In the genomic region with DNA sequence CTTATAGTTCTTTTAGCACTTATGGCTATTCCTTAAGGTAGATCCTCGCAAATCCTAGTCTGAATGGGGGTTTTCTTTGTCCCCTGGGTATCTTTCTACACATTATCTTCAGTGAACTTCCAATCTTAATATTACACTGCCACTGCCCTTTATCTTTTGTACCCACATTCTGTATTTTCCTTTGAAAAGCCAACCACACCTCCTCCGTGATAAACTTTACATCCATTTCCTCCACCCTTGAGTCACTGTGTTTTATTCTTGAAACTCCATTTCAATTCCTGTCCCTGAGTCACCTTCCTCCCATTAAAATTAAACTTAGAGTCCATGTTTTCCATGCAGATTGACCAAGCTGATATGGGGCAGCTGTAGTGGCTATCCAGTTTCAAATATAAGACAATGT, we compare ENCODE assay signal across 1 cellular context.
A peak's percentile ranks its signal among the peaks of the same experiment; 100 is the strongest.
TF ChIP-seq lines count a peak whose summit lies in the region.

No MANE protein-coding gene starts in this region.

TF ChIP-seq in K562, 482 proteins besides CTCF, POLR2A, EP300 and RAD21 (continues in another document):
- TF ChIP-seq, protein P1, sequence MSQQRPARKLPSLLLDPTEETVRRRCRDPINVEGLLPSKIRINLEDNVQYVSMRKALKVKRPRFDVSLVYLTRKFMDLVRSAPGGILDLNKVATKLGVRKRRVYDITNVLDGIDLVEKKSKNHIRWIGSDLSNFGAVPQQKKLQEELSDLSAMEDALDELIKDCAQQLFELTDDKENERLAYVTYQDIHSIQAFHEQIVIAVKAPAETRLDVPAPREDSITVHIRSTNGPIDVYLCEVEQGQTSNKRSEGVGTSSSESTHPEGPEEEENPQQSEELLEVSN (IDR thresholded peaks at IDR 0.05; ENCODE audit: borderline replicate concordance in 1 of 2, extremely low read depth in 1 of 2, insufficient read depth in 1 of 2, insufficient read length in 1 of 2, low read depth in 1 of 2, low read length in 1 of 2, poor library complexity in 1 of 2, severe bottlenecking in 1 of 2): no peak
- TF ChIP-seq NCOA2 (IDR thresholded peaks at IDR 0.05; ENCODE audit: partially characterized antibody in 2 of 2) (peak; percentile 12 to 62), JUND (IDR thresholded peaks at IDR 0.05; ENCODE audit: borderline replicate concordance, low read depth, low read length) (peak; percentile 82), JUND (tag; IDR thresholded peaks at IDR 0.05; ENCODE audit: borderline replicate concordance, low read depth, low read length) (peak; percentile 53; the same call in 1 of the 3 replicates), FOSL1 (tag; conservative IDR thresholded peaks at IDR 0.05) (peak; percentile 67), ZNF140 (CRISPR knock-in tag; IDR thresholded peaks at IDR 0.05) (no peak), BCLAF1 (IDR thresholded peaks at IDR 0.05; ENCODE audit: borderline replicate concordance in 1 of 2, control insufficient read depth in 1 of 2, low read depth in 2 of 2, low read length in 1 of 2) (peak in 1 of 2 experiments; percentile 57; a peak in 1 of 4 replicates), DPF2 (IDR thresholded peaks at IDR 0.05) (peak; percentile 96), SMARCA4 (IDR thresholded peaks at IDR 0.05) (peak; percentile 94), PCBP1 (IDR thresholded peaks at IDR 0.05; ENCODE audit: low read depth, low read length, poor library complexity, severe bottlenecking) (no peak), KDM1A (IDR thresholded peaks at IDR 0.05) (peak; percentile 83 to 84), PURB (CRISPR knock-in tag; IDR thresholded peaks at IDR 0.05; ENCODE audit: low read depth) (no peak), CREBBP (IDR thresholded peaks at IDR 0.05; ENCODE audit: low read depth, low read length) (no peak), GATAD2B (IDR thresholded peaks at IDR 0.05; ENCODE audit: borderline replicate concordance) (0 out of 2 replicates have a peak, but pooled peaks have one; percentile 66), JUN (IDR thresholded peaks at IDR 0.05; ENCODE audit: borderline replicate concordance, low read depth, low read length) (peak; percentile 46; the same call in 1 of the 2 replicates), JUN (CRISPR knock-in tag; IDR thresholded peaks at IDR 0.05; ENCODE audit: borderline replicate concordance) (no peak), FOXM1 (IDR thresholded peaks at IDR 0.05; ENCODE audit: low read depth) (peak; percentile 77), FOXM1 (CRISPR knock-in tag; IDR thresholded peaks at IDR 0.05; ENCODE audit: low read depth) (no peak), ATF3 (IDR thresholded peaks at IDR 0.05) (peak; percentile 48), ATF3 (CRISPR knock-in tag; conservative IDR thresholded peaks at IDR 0.05) (no peak), EP400 (IDR thresholded peaks at IDR 0.05) (no peak), GABPB1 (CRISPR knock-in tag; IDR thresholded peaks at IDR 0.05) (no peak), MAFG (tag; conservative IDR thresholded peaks at IDR 0.05) (0 out of 2 replicates have a peak, but pooled peaks have one; percentile 9), NFIC (IDR thresholded peaks at IDR 0.05) (peak; percentile 80), TRIM24 (IDR thresholded peaks at IDR 0.05) (peak; percentile 69 to 84; a peak in 2 of 4 replicates), POLR2AphosphoS5 (IDR thresholded peaks at IDR 0.05; ENCODE audit: control insufficient read depth, insufficient read depth, low read depth, low read length) (peak; percentile 60), CREB1 (IDR thresholded peaks at IDR 0.05) (0 out of 2 replicates have a peak, but pooled peaks have one; percentile 21), CREB1 (CRISPR knock-in tag; IDR thresholded peaks at IDR 0.05) (no peak), DACH1 (IDR thresholded peaks at IDR 0.05; ENCODE audit: partially characterized antibody) (peak; percentile 75), CTBP1 (IDR thresholded peaks at IDR 0.05; ENCODE audit: borderline replicate concordance) (no peak), NFE2 (IDR thresholded peaks at IDR 0.05; ENCODE audit: low read depth) (peak; percentile 36; the same call in 1 of the 2 replicates), SRSF9 (IDR thresholded peaks at IDR 0.05; ENCODE audit: borderline replicate concordance, low read depth, low read length) (no peak), TFAM (CRISPR knock-in tag; conservative IDR thresholded peaks at IDR 0.05) (no peak), ATF7 (IDR thresholded peaks at IDR 0.05) (no peak), NCOA1 (IDR thresholded peaks at IDR 0.05; ENCODE audit: low read depth) (peak; percentile 63; the same call in 1 of the 2 replicates), CBFA2T2 (conservative IDR thresholded peaks at IDR 0.05) (peak; percentile 92), TCF3 (CRISPR knock-in tag; IDR thresholded peaks at IDR 0.05) (peak; percentile 82), ZNF436 (CRISPR knock-in tag; IDR thresholded peaks at IDR 0.05) (no peak), NCOR1 (IDR thresholded peaks at IDR 0.05) (peak; percentile 91), ZNF324 (CRISPR knock-in tag; IDR thresholded peaks at IDR 0.05) (no peak), TEAD4 (IDR thresholded peaks at IDR 0.05; ENCODE audit: low read length) (peak; percentile 91), TEAD4 (CRISPR knock-in tag; IDR thresholded peaks at IDR 0.05; ENCODE audit: borderline replicate concordance) (no peak), ZNF124 (CRISPR knock-in tag; IDR thresholded peaks at IDR 0.05) (no peak), SIN3A (IDR thresholded peaks at IDR 0.05; ENCODE audit: borderline replicate concordance in 2 of 2, control insufficient read depth in 1 of 2, low read depth in 2 of 2, low read length in 2 of 2) (no peak), CBFA2T3 (IDR thresholded peaks at IDR 0.05) (peak; percentile 97), SETDB1 (IDR thresholded peaks at IDR 0.05; ENCODE audit: low read length) (no peak), CC2D1A (IDR thresholded peaks at IDR 0.05) (peak; percentile 79), LEF1 (IDR thresholded peaks at IDR 0.05) (peak; percentile 81; the same call in 1 of the 2 replicates), GATAD2A (IDR thresholded peaks at IDR 0.05) (no peak; the same call in 1 of the 2 replicates), TAL1 (IDR thresholded peaks at IDR 0.05) (peak; percentile 84), TBL1XR1 (IDR thresholded peaks at IDR 0.05; ENCODE audit: low read length in 2 of 2) (peak in 1 of 2 experiments; percentile 38; a peak in 1 of 4 replicates), PHB2 (IDR thresholded peaks at IDR 0.05; ENCODE audit: low read depth) (peak; percentile 76; the same call in 1 of the 2 replicates), KLF16 (IDR thresholded peaks at IDR 0.05) (peak; percentile 74; the same call in 1 of the 2 replicates), ZNF174 (CRISPR knock-in tag; IDR thresholded peaks at IDR 0.05) (no peak), THRAP3 (IDR thresholded peaks at IDR 0.05; ENCODE audit: borderline replicate concordance) (0 out of 2 replicates have a peak, but pooled peaks have one; percentile 59), RCOR1 (IDR thresholded peaks at IDR 0.05; ENCODE audit: borderline replicate concordance in 1 of 2, low read depth in 2 of 2, low read length in 2 of 2) (peak in 1 of 2 experiments; percentile 81; a peak in 3 of 4 replicates), JUNB (CRISPR knock-in tag; conservative IDR thresholded peaks at IDR 0.05) (no peak)
- TF ChIP-seq, protein P2, sequence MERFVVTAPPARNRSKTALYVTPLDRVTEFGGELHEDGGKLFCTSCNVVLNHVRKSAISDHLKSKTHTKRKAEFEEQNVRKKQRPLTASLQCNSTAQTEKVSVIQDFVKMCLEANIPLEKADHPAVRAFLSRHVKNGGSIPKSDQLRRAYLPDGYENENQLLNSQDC (CRISPR knock-in tag; IDR thresholded peaks at IDR 0.05): no peak
- TF ChIP-seq, protein P3, sequence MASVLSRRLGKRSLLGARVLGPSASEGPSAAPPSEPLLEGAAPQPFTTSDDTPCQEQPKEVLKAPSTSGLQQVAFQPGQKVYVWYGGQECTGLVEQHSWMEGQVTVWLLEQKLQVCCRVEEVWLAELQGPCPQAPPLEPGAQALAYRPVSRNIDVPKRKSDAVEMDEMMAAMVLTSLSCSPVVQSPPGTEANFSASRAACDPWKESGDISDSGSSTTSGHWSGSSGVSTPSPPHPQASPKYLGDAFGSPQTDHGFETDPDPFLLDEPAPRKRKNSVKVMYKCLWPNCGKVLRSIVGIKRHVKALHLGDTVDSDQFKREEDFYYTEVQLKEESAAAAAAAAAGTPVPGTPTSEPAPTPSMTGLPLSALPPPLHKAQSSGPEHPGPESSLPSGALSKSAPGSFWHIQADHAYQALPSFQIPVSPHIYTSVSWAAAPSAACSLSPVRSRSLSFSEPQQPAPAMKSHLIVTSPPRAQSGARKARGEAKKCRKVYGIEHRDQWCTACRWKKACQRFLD (CRISPR knock-in tag; IDR thresholded peaks at IDR 0.05): peak; percentile 62
- TF ChIP-seq, protein P4, sequence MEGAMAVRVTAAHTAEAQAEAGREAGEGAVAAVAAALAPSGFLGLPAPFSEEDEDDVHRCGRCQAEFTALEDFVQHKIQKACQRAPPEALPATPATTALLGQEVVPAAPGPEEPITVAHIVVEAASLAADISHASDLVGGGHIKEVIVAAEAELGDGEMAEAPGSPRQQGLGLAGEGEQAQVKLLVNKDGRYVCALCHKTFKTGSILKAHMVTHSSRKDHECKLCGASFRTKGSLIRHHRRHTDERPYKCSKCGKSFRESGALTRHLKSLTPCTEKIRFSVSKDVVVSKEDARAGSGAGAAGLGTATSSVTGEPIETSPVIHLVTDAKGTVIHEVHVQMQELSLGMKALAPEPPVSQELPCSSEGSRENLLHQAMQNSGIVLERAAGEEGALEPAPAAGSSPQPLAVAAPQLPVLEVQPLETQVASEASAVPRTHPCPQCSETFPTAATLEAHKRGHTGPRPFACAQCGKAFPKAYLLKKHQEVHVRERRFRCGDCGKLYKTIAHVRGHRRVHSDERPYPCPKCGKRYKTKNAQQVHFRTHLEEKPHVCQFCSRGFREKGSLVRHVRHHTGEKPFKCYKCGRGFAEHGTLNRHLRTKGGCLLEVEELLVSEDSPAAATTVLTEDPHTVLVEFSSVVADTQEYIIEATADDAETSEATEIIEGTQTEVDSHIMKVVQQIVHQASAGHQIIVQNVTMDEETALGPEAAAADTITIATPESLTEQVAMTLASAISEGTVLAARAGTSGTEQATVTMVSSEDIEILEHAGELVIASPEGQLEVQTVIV (CRISPR knock-in tag; IDR thresholded peaks at IDR 0.05; ENCODE audit: borderline replicate concordance): no peak
- TF ChIP-seq, protein P5, sequence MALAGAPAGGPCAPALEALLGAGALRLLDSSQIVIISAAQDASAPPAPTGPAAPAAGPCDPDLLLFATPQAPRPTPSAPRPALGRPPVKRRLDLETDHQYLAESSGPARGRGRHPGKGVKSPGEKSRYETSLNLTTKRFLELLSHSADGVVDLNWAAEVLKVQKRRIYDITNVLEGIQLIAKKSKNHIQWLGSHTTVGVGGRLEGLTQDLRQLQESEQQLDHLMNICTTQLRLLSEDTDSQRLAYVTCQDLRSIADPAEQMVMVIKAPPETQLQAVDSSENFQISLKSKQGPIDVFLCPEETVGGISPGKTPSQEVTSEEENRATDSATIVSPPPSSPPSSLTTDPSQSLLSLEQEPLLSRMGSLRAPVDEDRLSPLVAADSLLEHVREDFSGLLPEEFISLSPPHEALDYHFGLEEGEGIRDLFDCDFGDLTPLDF (CRISPR knock-in tag; IDR thresholded peaks at IDR 0.05): no peak
- TF ChIP-seq, protein P6, sequence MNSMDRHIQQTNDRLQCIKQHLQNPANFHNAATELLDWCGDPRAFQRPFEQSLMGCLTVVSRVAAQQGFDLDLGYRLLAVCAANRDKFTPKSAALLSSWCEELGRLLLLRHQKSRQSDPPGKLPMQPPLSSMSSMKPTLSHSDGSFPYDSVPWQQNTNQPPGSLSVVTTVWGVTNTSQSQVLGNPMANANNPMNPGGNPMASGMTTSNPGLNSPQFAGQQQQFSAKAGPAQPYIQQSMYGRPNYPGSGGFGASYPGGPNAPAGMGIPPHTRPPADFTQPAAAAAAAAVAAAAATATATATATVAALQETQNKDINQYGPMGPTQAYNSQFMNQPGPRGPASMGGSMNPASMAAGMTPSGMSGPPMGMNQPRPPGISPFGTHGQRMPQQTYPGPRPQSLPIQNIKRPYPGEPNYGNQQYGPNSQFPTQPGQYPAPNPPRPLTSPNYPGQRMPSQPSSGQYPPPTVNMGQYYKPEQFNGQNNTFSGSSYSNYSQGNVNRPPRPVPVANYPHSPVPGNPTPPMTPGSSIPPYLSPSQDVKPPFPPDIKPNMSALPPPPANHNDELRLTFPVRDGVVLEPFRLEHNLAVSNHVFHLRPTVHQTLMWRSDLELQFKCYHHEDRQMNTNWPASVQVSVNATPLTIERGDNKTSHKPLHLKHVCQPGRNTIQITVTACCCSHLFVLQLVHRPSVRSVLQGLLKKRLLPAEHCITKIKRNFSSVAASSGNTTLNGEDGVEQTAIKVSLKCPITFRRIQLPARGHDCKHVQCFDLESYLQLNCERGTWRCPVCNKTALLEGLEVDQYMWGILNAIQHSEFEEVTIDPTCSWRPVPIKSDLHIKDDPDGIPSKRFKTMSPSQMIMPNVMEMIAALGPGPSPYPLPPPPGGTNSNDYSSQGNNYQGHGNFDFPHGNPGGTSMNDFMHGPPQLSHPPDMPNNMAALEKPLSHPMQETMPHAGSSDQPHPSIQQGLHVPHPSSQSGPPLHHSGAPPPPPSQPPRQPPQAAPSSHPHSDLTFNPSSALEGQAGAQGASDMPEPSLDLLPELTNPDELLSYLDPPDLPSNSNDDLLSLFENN (IDR thresholded peaks at IDR 0.05; ENCODE audit: low read depth in 2 of 2, low read length in 2 of 2): 0 out of 4 replicates have a peak, but pooled peaks of 1 of the 2 experiments have one; percentile 24
